In the genomic region with DNA sequence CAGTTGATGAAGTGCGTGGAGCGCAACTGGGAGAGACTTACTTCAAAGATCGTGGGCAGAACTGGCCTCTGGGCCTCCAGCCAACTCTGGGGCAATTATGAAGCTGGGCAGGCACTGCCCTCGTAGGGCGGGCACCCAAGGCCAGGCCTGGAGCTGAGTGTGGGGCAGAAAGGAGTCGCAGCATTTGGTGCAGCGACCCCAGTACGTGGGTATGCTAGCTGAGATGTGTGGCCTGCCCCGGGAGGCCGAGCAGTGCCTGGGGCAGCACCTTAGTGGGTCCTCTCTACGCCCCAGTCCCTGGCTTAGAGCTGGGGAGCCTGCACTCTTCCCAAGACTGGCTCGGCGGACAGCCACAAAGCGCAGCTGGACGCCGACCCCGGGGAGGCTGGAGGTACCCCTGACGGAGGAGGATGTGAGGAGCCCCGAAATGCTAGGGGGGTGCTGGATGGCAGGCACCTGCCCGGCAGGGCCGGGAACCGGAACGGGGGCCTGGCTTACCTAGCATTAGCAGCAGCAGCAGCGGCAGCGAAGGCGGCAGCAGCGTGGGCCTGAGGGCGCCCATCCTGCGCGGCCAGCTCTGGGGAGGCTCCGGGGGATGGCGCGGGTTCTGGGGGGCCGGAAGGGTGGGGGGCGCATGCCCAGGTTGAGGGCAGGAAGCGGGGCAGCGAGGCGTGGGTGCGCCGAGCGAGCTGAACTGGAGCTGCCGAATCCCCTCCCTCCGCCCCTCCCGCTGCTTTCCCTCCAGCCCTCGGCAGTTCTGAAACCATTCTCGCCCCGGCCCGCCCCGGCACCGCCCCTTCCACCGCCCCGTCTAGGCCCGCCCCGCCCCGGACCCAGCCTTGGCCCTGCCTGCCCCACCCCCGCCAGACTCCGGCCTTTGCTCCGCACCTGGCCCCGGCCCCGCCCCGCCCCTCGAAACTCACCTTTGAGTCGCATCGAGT, we compare ENCODE assay signal across 8 cellular contexts. TPM values are rescaled to one million over a fixed set of nuclear protein-coding genes. Genes with fewer than 3 reads are reported as not detected.
DNase-seq lines count a peak whose midpoint lies in the region; ATAC-seq and TF ChIP-seq lines count a peak whose summit lies in the region.

A gene with protein sequence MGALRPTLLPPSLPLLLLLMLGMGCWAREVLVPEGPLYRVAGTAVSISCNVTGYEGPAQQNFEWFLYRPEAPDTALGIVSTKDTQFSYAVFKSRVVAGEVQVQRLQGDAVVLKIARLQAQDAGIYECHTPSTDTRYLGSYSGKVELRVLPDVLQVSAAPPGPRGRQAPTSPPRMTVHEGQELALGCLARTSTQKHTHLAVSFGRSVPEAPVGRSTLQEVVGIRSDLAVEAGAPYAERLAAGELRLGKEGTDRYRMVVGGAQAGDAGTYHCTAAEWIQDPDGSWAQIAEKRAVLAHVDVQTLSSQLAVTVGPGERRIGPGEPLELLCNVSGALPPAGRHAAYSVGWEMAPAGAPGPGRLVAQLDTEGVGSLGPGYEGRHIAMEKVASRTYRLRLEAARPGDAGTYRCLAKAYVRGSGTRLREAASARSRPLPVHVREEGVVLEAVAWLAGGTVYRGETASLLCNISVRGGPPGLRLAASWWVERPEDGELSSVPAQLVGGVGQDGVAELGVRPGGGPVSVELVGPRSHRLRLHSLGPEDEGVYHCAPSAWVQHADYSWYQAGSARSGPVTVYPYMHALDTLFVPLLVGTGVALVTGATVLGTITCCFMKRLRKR (minus strand): TSS at position 709 of the 941 bp plus-strand sequence. CDS start 147 bp downstream, at position 562.

- ATAC-seq in GM21529 (IDR thresholded peaks at IDR 0.05; ENCODE audit: unreplicated experiment) (peak; percentile 39), foreskin keratinocyte (peak; percentile 70)

- H3K27ac ChIP-seq in KMS-11 (peak within 1 kb of the TSS; percentile 49), foreskin keratinocyte (peak within 1 kb of the TSS; percentile 84), neutrophil (peak within 1 kb of the TSS; percentile 68)

- H3K9me3 ChIP-seq in neutrophil, result no peaks in the 10 kb centered on the region

- peak within 1 kb of the TSS; percentile 63 for H3K9ac ChIP-seq in KMS-11

- intact Hi-C loops in Calu3 (cut with micrococcal nuclease; ENCODE audit: unreplicated experiment), result no loop called here

- H3K4me3 ChIP-seq in KMS-11 (IDR thresholded peaks at IDR 0.05; ENCODE audit: insufficient read depth, low read depth, low read length) (peak within 1 kb of the TSS; percentile 97), neutrophil (ENCODE audit: low read depth in 1 of 2, low read length in 1 of 2) (peak within 1 kb of the TSS; percentile 70 to 96)

- H3K36me3 ChIP-seq in KMS-11 (ENCODE audit: insufficient read depth) (no peaks in the 10 kb centered on the region), neutrophil (no peaks in the 10 kb centered on the region)

- H3K4me1 Mint-ChIP-seq in Calu3 (ENCODE audit: low read depth, unreplicated experiment), result peaks cover 36% of the 10 kb centered on the region

- peak within 1 kb of the TSS; percentile 79 for H3K27ac Mint-ChIP-seq in Calu3 (ENCODE audit: unreplicated experiment)

- no TSS peak for BruUV-seq in Calu3 (replicated peaks; lab: Mats Ljungman, UMichigan)

- no peak for TF ChIP-seq CTCF in Calu3 (IDR thresholded peaks at IDR 0.05; ENCODE audit: unreplicated experiment)
- TF ChIP-seq CTCF in KMS-11 (conservative IDR thresholded peaks at IDR 0.05; ENCODE audit: low read depth, low read length), result 0 out of 2 replicates have a peak, but pooled peaks have one; percentile 12
- TF ChIP-seq CTCF in foreskin keratinocyte (conservative IDR thresholded peaks at IDR 0.05), result no peak
- TF ChIP-seq CTCF in neutrophil (IDR thresholded peaks at IDR 0.05), result no peak

- H4K20me1 ChIP-seq in KMS-11 (ENCODE audit: insufficient read depth), result no peaks in the 10 kb centered on the region

- H3K79me2 ChIP-seq in KMS-11 (ENCODE audit: insufficient read depth, low read depth), result peaks cover 17% of the 10 kb centered on the region; the same call in 1 of the 2 replicates

- CTCF ChIA-PET in Calu3 (lab: Charles Lee), result interaction anchor here (0.6 to 2.0 kb wide), 14 partner anchors 13 to 1484 kb away, joined by 3 to 10 read pairs (median 4); a partner anchor contains a TSS

- H3K4me2 ChIP-seq in KMS-11, result peak within 1 kb of the TSS; percentile 81

- DNase-seq in Calu3 (peak; percentile 97), SHP77 treated with DMSO at 0.1 percent for 48 hours (lab: John Stamatoyannopoulos, UW) (peak; percentile 34), activated gamma-delta T cell (lab: John Stamatoyannopoulos, UW) (peak; percentile 96), foreskin keratinocyte (peak; percentile 29 to 61), superior temporal gyrus (ENCODE audit: extremely low spot score) (peak; percentile 77)

- peaks cover 4% of the 10 kb centered on the region for H3K27me3 Mint-ChIP-seq in Calu3 (ENCODE audit: unreplicated experiment)

- H3K27me3 ChIP-seq in KMS-11 (ENCODE audit: insufficient read depth, low read depth) (no peaks in the 10 kb centered on the region), foreskin keratinocyte (no peaks in the 10 kb centered on the region), neutrophil (peaks cover 36% of the 10 kb centered on the region)

- H3K36me3 Mint-ChIP-seq in Calu3 (ENCODE audit: insufficient read depth, unreplicated experiment), result peaks cover 25% of the 10 kb centered on the region

- H3K4me1 ChIP-seq in KMS-11 (ENCODE audit: low read depth, poor library complexity, severe bottlenecking) (peaks cover 42% of the 10 kb centered on the region), foreskin keratinocyte (peaks cover 4% of the 10 kb centered on the region), neutrophil (ENCODE audit: control insufficient read depth in 1 of 2, insufficient read depth in 1 of 2, low read depth in 1 of 2, low read length in 1 of 2) (peaks cover 11 to 18% of the 10 kb centered on the region in 2 experiments)

- H2AFZ ChIP-seq in KMS-11 (ENCODE audit: low read depth), result peak within 1 kb of the TSS; percentile 88

- H3K4me3 Mint-ChIP-seq in Calu3 (ENCODE audit: low read depth, unreplicated experiment), result peak within 1 kb of the TSS; percentile 86

- H3K9me3 Mint-ChIP-seq in Calu3 (ENCODE audit: low read depth, unreplicated experiment), result no peaks in the 10 kb centered on the region

RNA-seq across cellular contexts. Expression of the gene that starts here (rescaled TPM):
- total RNA-seq in Calu3 (2022) (31.6 and 33.9 TPM in 2 replicates), foreskin keratinocyte (25.2 and 28.8 TPM in 2 replicates)
- 29.0 and 33.3 TPM in 2 replicates for polyA plus RNA-seq in foreskin keratinocyte

Comparison
In these comparisons a context has a peak if more than half of its experiments do, and no peak if none do; other contexts are left out.
1. Peak in every context shown above with its lines: DNase-seq, ATAC-seq, H3K4me3 ChIP-seq and H3K27ac ChIP-seq.
2. DNase-seq: peak in every context shown above with its lines; median percentile 97 in Calu3; 96 in activated gamma-delta T cell; 77 in superior temporal gyrus; 45 in foreskin keratinocyte; 34 in SHP77 treated with DMSO at 0.1 percent for 48 hours.